In the genomic region with DNA sequence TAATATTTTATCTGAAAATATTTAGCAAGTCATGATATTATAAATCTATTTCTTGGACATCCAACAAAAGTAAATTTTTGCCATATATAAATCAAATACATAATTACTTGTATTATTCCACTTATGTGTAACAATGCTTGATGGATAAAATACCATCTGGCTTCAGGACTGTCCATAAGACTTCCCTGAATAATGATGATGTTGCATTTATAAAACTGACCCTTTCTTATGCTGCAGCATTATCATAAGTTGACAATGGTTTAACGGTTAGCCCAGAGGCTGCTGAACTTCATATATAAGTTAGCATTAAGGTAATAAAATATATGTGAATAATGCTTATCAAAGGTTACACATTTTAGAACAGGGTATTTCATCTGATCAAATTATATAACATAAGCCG, we compare ENCODE assay signal across 16 cellular contexts.
DNase-seq lines count a peak whose midpoint lies in the region; ATAC-seq, FAIRE-seq and TF ChIP-seq lines count a peak whose summit lies in the region.
"Had no signal": no experiment of that assay in that cellular context is flagged by ENCODE, and none has a peak within 500 bp of the region (broad histone marks: within the 10 kb centered on the region; RNA-seq: fewer than 3 reads in every experiment).

No MANE protein-coding gene starts in this region.

- POLR2A ChIA-PET in HepG2 (lab: Yijun Ruan, JAX): no interaction called here

- H3K27me3 ChIP-seq in HepG2 (ENCODE audit: control insufficient read depth in 1 of 2, insufficient read depth in 2 of 2, low read length in 2 of 2) (no peaks in the 10 kb centered on the region), right lobe of liver (no peaks in the 10 kb centered on the region), astrocyte (ENCODE audit: insufficient read depth, low read length) (no peaks in the 10 kb centered on the region), suprapubic skin (no peaks in the 10 kb centered on the region)
- H3K27me3 ChIP-seq: BLaER1 had no signal

- no peaks in the 10 kb centered on the region for H3K27me3 Mint-ChIP-seq in astrocyte (ENCODE audit: low read depth, unreplicated experiment)
- H3K27me3 Mint-ChIP-seq: CD4-positive, alpha-beta memory T cell; IgD-negative memory B cell had no signal

- no peak overlapping the region for H3K9ac ChIP-seq in HepG2 (ENCODE audit: insufficient read depth, low read depth, low read length)
- H3K9ac ChIP-seq in astrocyte (ENCODE audit: low read length): no peak overlapping the region
- H3K9ac ChIP-seq: BLaER1 had no signal

- no peak for TF ChIP-seq EP300 in HepG2 (IDR thresholded peaks at IDR 0.05; ENCODE audit: low read depth in 2 of 2, low read length in 2 of 2)
- no peak for TF ChIP-seq EP300 in HepG2 (CRISPR knock-in tag; IDR thresholded peaks at IDR 0.05; ENCODE audit: borderline replicate concordance)
- TF ChIP-seq EP300 in suprapubic skin (IDR thresholded peaks at IDR 0.05): no peak

- H3K36me3 Mint-ChIP-seq in astrocyte (ENCODE audit: low read depth, unreplicated experiment): peaks cover 2% of the 10 kb centered on the region
- H3K36me3 Mint-ChIP-seq: CD14-positive monocyte; CD4-positive, alpha-beta memory T cell; IgD-negative memory B cell had no signal

- peak overlapping the region; percentile 93 for H3K27ac Mint-ChIP-seq in astrocyte (ENCODE audit: unreplicated experiment)
- H3K27ac Mint-ChIP-seq: CD14-positive monocyte; CD4-positive, alpha-beta memory T cell; IgD-negative memory B cell had no signal

- no peak overlapping the region for H3K4me3 ChIP-seq in HepG2 (replicated peaks in 1 of 3; ENCODE audit: insufficient read depth in 1 of 3, low read depth in 2 of 3, low read length in 3 of 3)
- no peak overlapping the region for H3K4me3 ChIP-seq in right lobe of liver
- no peak overlapping the region for H3K4me3 ChIP-seq in astrocyte (ENCODE audit: insufficient read depth, low read depth, low read length)
- no peak overlapping the region for H3K4me3 ChIP-seq in suprapubic skin
- H3K4me3 ChIP-seq: BLaER1, HAP-1 had no signal

- TF ChIP-seq CTCF in HepG2 (CRISPR knock-in tag; IDR thresholded peaks at IDR 0.05) (no peak), right lobe of liver (IDR thresholded peaks at IDR 0.05) (no peak), astrocyte (IDR thresholded peaks at IDR 0.05; ENCODE audit: insufficient read depth, low read depth, low read length) (no peak), suprapubic skin (IDR thresholded peaks at IDR 0.05) (no peak)

- peaks cover 41% of the 10 kb centered on the region for H3K4me1 ChIP-seq in HepG2 (ENCODE audit: insufficient read depth, low read length)
- peaks cover 0 to 10% (median 4%) of the 10 kb centered on the region in 4 donors for H3K4me1 ChIP-seq in right lobe of liver
- peaks cover 36% of the 10 kb centered on the region for H3K4me1 ChIP-seq in astrocyte (ENCODE audit: insufficient read depth, low read length)
- H3K4me1 ChIP-seq in suprapubic skin: no peaks in the 10 kb centered on the region
- H3K4me1 ChIP-seq: BLaER1 had no signal

- H3K79me2 ChIP-seq in HepG2 (ENCODE audit: insufficient read depth, low read length) (peaks cover 5% of the 10 kb centered on the region), astrocyte (ENCODE audit: insufficient read depth, low read length) (peaks cover 99% of the 10 kb centered on the region)

- H2AFZ ChIP-seq in HepG2 (ENCODE audit: low read length) (no peak overlapping the region), astrocyte (ENCODE audit: low read depth, low read length) (no peak overlapping the region)

- WGBS in HepG2 (ENCODE audit: low lambda C conversion rate): 100% methylated on average over 2 of the region's 2 CpGs
- WGBS in right lobe of liver (ENCODE audit: insufficient coverage, low coverage, low lambda C conversion rate, missing lambda C conversion rate): 94% methylated on average over 2 of the region's 2 CpGs
- WGBS in suprapubic skin: 89% methylated on average over 2 of the region's 2 CpGs

- no peaks in the 10 kb centered on the region for H3K9me3 Mint-ChIP-seq in astrocyte (ENCODE audit: unreplicated experiment)

- TF ChIP-seq POLR2A in HepG2 (IDR thresholded peaks at IDR 0.05; ENCODE audit: insufficient read depth in 1 of 2, low read depth in 2 of 2, low read length in 2 of 2) (no peak), right lobe of liver (IDR thresholded peaks at IDR 0.05) (no peak), suprapubic skin (IDR thresholded peaks at IDR 0.05) (no peak)

- TF ChIP-seq RAD21 in HepG2 (CRISPR knock-in tag; IDR thresholded peaks at IDR 0.05): no peak

- H3K36me3 ChIP-seq in HepG2 (replicated peaks in 1 of 2; ENCODE audit: control insufficient read depth in 1 of 2, insufficient read depth in 2 of 2, low read length in 2 of 2) (no peaks in the 10 kb centered on the region), right lobe of liver (no peaks in the 10 kb centered on the region), astrocyte (ENCODE audit: insufficient read depth, low read length) (no peaks in the 10 kb centered on the region), suprapubic skin (no peaks in the 10 kb centered on the region)
- H3K36me3 ChIP-seq: BLaER1, HAP-1 had no signal

- no peak for FAIRE-seq in HepG2 (lab: Jason Lieb, UNC)
- no peak for FAIRE-seq in astrocyte (lab: Jason Lieb, UNC)
- FAIRE-seq in frontal cortex (lab: Jason Lieb, UNC): peak; percentile 15

- H3K4me2 ChIP-seq in HepG2 (ENCODE audit: low read depth, low read length) (no peak overlapping the region), astrocyte (ENCODE audit: low read length) (no peak overlapping the region)
- H3K4me2 ChIP-seq: BLaER1 had no signal

- DNase-seq in HepG2 (ENCODE audit: low spot score): no peak
- DNase-seq in right lobe of liver: no peak
- no peak for DNase-seq in astrocyte (ENCODE audit: low read depth)
- no peak for DNase-seq in frontal cortex (ENCODE audit: low spot score in 2 of 2)
- DNase-seq in suprapubic skin (ENCODE audit: low spot score in 2 of 2): no peak
- DNase-seq in middle frontal gyrus (ENCODE audit: extremely low spot score, low spot score): no peak
- DNase-seq: Calu3; CD4-positive, alpha-beta memory T cell; DMS79 treated with DMSO at 0.1 percent for 48 hours; GF-D8 had no signal

- H3K27ac ChIP-seq in HepG2 (ENCODE audit: extremely low read length, insufficient read depth, low read length) (no peak overlapping the region), right lobe of liver (no peak overlapping the region), astrocyte (ENCODE audit: low read depth, low read length) (no peak overlapping the region), suprapubic skin (no peak overlapping the region)
- H3K27ac ChIP-seq: 22Rv1, BLaER1 had no signal

- H4K20me1 ChIP-seq in HepG2 (ENCODE audit: insufficient read depth, low read length) (no peaks in the 10 kb centered on the region), astrocyte (ENCODE audit: insufficient read depth, low read length) (peaks cover 10% of the 10 kb centered on the region)
- H4K20me1 ChIP-seq: BLaER1 had no signal

- ATAC-seq in HepG2 (no peak), right lobe of liver (no peak), GM19463 (IDR thresholded peaks at IDR 0.05; ENCODE audit: unreplicated experiment) (no peak)

- H3K9me3 ChIP-seq in HepG2 (ENCODE audit: low read length) (no peaks in the 10 kb centered on the region), right lobe of liver (no peaks in the 10 kb centered on the region), astrocyte (ENCODE audit: insufficient read depth, low read depth, low read length) (no peaks in the 10 kb centered on the region), suprapubic skin (no peaks in the 10 kb centered on the region)
- H3K9me3 ChIP-seq: BLaER1, HAP-1 had no signal

- H3K4me3 Mint-ChIP-seq in astrocyte (ENCODE audit: unreplicated experiment): no peak overlapping the region
- H3K4me3 Mint-ChIP-seq: CD14-positive monocyte; CD4-positive, alpha-beta memory T cell; IgD-negative memory B cell had no signal

- CTCF ChIA-PET in HepG2 (lab: Yijun Ruan, JAX; ENCODE audit: low intra/inter-chr PET ratio, low total read pairs): no interaction called here

- intact Hi-C loops in HepG2 (cut with micrococcal nuclease; ENCODE audit: unreplicated experiment): no loop called here
- intact Hi-C loops in right lobe of liver (cut with DNase I): no loop called here

- peaks cover 77% of the 10 kb centered on the region for H3K4me1 Mint-ChIP-seq in astrocyte (ENCODE audit: low read depth, unreplicated experiment)
- H3K4me1 Mint-ChIP-seq: CD4-positive, alpha-beta memory T cell; IgD-negative memory B cell had no signal

- BruUV-seq in HepG2 (replicated peaks; lab: Mats Ljungman, UMichigan): no TSS peak

- in situ Hi-C loops in HepG2 (cut with HindIII; ENCODE audit: extremely low pct_ligation_motif_present, low pct_unique_long_range_greater_than_20kb): no loop called here

TF ChIP-seq in HepG2, 621 proteins besides CTCF, POLR2A, EP300 and RAD21 (continues in another document):
- no peak for TF ChIP-seq ZNF792 (CRISPR knock-in tag; IDR thresholded peaks at IDR 0.05)
- TF ChIP-seq CBX1 (IDR thresholded peaks at IDR 0.05; ENCODE audit: low read depth): no peak
- TF ChIP-seq, protein P1, sequence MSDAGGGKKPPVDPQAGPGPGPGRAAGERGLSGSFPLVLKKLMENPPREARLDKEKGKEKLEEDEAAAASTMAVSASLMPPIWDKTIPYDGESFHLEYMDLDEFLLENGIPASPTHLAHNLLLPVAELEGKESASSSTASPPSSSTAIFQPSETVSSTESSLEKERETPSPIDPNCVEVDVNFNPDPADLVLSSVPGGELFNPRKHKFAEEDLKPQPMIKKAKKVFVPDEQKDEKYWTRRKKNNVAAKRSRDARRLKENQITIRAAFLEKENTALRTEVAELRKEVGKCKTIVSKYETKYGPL (CRISPR knock-in tag; IDR thresholded peaks at IDR 0.05): no peak
- TF ChIP-seq, protein P2, sequence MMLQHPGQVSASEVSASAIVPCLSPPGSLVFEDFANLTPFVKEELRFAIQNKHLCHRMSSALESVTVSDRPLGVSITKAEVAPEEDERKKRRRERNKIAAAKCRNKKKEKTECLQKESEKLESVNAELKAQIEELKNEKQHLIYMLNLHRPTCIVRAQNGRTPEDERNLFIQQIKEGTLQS (CRISPR knock-in tag; IDR thresholded peaks at IDR 0.05): no peak
- TF ChIP-seq MAFK (conservative IDR thresholded peaks at IDR 0.05 in 1 of 2, IDR thresholded peaks at IDR 0.05 in 1 of 2; ENCODE audit: low read length in 2 of 2): peak; percentile 90 to 91
- TF ChIP-seq ZNF296 (CRISPR knock-in tag; conservative IDR thresholded peaks at IDR 0.05): no peak
- TF ChIP-seq MAFF (IDR thresholded peaks at IDR 0.05; ENCODE audit: low read depth, low read length): peak; percentile 89
- no peak for TF ChIP-seq JUND (CRISPR knock-in tag; IDR thresholded peaks at IDR 0.05)
